12 cellular contexts compared by ENCODE assay signal in genomic region chr2:64275174-64275466, GRCh38.
"Had no signal": no experiment of that assay in that cellular context is flagged by ENCODE, and none has a peak within 500 bp of the region (broad histone marks: within the 10 kb centered on the region; RNA-seq: fewer than 3 reads in every experiment).

No MANE protein-coding gene starts in this region.

- H3K36me3 ChIP-seq: left lung, right lobe of liver, thoracic aorta, WERI-Rb-1 had no signal

- H3K27me3 ChIP-seq: left lung, right lobe of liver had no signal

- H3K9me3 Mint-ChIP-seq: activated CD4-positive, alpha-beta memory T cell treated with anti-CD3 and anti-CD28 coated beads, Interleukin-2, amount 10 ng/mL, durations not matched to agents 7 days and 5 days had no signal

- H3K27me3 Mint-ChIP-seq: activated CD4-positive, alpha-beta memory T cell treated with anti-CD3 and anti-CD28 coated beads, Interleukin-2, amount 10 ng/mL, durations not matched to agents 7 days and 5 days; activated T-cell treated with anti-CD3 and anti-CD28 coated beads, Interleukin-2, amount 50 U/mL, for 24 hours; stimulated activated naive CD8-positive, alpha-beta T cell treated with anti-CD3 and anti-CD28 coated beads, Interleukin-15, amount 100 ng/mL, for 72 hours had no signal

- DNase-seq: activated CD4-positive, alpha-beta memory T cell treated with anti-CD3 and anti-CD28 coated beads, Interleukin-2, amount 10 ng/mL, durations not matched to agents 7 days and 5 days; activated CD4-positive, alpha-beta T cell treated with anti-CD3 and anti-CD28 coated beads for 4 hours; activated naive CD4-positive, alpha-beta T cell treated with anti-CD3 and anti-CD28 coated beads, Interleukin-2, amount 50 U/mL, for 16 hours; left lung; nephron progenitor cell; psoas muscle; right lobe of liver; stimulated activated naive CD8-positive, alpha-beta T cell treated with anti-CD3 and anti-CD28 coated beads, Interleukin-15, amount 100 ng/mL, for 72 hours; T-helper 1 cell; WERI-Rb-1 had no signal

- H3K27ac Mint-ChIP-seq: activated CD4-positive, alpha-beta memory T cell treated with anti-CD3 and anti-CD28 coated beads, Interleukin-2, amount 10 ng/mL, durations not matched to agents 7 days and 5 days; nephron progenitor cell; stimulated activated naive CD8-positive, alpha-beta T cell treated with anti-CD3 and anti-CD28 coated beads, Interleukin-15, amount 100 ng/mL, for 72 hours had no signal

- H3K27ac ChIP-seq: thoracic aorta, WERI-Rb-1 had no signal

- H3K4me3 Mint-ChIP-seq: activated CD4-positive, alpha-beta memory T cell treated with anti-CD3 and anti-CD28 coated beads, Interleukin-2, amount 10 ng/mL, durations not matched to agents 7 days and 5 days; activated T-cell treated with anti-CD3 and anti-CD28 coated beads, Interleukin-2, amount 50 U/mL, for 24 hours; nephron progenitor cell; stimulated activated naive CD8-positive, alpha-beta T cell treated with anti-CD3 and anti-CD28 coated beads, Interleukin-15, amount 100 ng/mL, for 72 hours had no signal

- ATAC-seq: left lung; psoas muscle; right lobe of liver; stimulated activated naive CD8-positive, alpha-beta T cell treated with anti-CD3 and anti-CD28 coated beads, Interleukin-15, amount 100 ng/mL, for 72 hours had no signal

- H3K9me3 ChIP-seq: left lung, psoas muscle, right lobe of liver, thoracic aorta had no signal

- H3K4me3 ChIP-seq: psoas muscle, right lobe of liver, thoracic aorta had no signal
